Comparison of ENCODE assay signal across 11 cellular contexts in the genomic region with DNA sequence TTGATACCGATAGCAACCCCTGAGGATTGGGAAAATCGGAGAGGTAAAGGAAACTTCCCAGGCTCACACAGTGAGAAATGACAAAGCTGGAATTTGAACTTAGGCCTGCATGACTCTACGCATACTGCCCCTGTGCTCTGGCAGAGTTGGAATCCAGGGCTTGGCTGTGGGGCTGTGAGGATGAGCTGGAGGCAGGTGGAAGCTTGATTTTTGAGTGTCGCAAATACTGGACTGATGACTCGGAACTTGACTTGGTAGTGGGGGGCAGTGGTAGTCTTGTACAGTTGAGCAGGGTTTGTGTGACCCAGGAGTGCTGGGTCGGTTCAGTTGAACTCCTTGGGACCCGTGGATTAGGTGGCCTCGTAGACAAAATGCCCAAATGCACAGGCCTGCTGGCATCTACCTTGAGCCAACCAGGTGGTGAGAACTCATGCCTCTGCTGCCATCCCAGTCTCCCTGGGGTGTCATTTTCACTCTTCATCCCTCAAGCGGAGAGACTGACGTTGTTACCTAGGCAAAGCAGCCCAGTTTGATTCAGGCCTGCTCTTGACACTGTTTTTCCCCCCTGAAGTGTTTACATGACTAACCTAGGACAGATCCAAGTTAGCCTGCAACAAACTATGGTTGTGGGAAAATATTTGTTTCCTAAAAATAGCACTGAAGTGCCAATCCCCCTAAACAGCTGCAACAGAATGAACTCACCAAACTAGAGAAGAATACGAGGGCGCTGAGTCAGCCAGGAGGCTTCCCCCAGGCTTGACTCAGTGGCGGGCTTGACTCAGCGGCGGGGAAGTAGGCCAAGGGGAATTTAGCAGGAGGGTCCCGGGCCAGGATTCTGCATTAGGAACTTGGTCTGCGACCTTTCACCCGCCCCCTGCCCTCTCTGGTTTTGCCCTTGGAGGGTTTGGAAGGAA. TPM values are rescaled to one million over a fixed set of nuclear protein-coding genes. Genes with fewer than 3 reads are reported as not detected.
DNase-seq lines count a peak whose midpoint lies in the region; ATAC-seq and TF ChIP-seq lines count a peak whose summit lies in the region.
"Had no signal": no experiment of that assay in that cellular context is flagged by ENCODE, and none has a peak within 500 bp of the region (broad histone marks: within the 10 kb centered on the region; RNA-seq: fewer than 3 reads in every experiment).

No MANE protein-coding gene starts in this region.

- intact Hi-C loops in mucosa of descending colon (cut with DNase I, micrococcal nuclease) = no loop called here
- intact Hi-C loops in activated CD4-positive, alpha-beta T cell treated with anti-CD3 and anti-CD28 coated beads, Interleukin-2, amount 10 ng/mL, durations not matched to agents 24 days and 14 days (cut with micrococcal nuclease) = no loop called here

- H3K9me3 ChIP-seq in mucosa of descending colon = no peaks in the 10 kb centered on the region

- H3K27ac Mint-ChIP-seq in activated T-cell treated with anti-CD3 and anti-CD28 coated beads, Interleukin-2, amount 50 U/mL, for 72 hours = no peak overlapping the region
- no peak overlapping the region for H3K27ac Mint-ChIP-seq in activated CD4-positive, alpha-beta T cell treated with anti-CD3 and anti-CD28 coated beads, Interleukin-2, amount 10 ng/mL, durations not matched to agents 24 days and 14 days
- H3K27ac Mint-ChIP-seq: activated B cell treated with CpG ODN at 0.5 μM for 24 hours had no signal

- H3K27me3 Mint-ChIP-seq in activated T-cell treated with anti-CD3 and anti-CD28 coated beads, Interleukin-2, amount 50 U/mL, for 72 hours (ENCODE audit: low read depth) = no peaks in the 10 kb centered on the region
- H3K27me3 Mint-ChIP-seq in activated CD4-positive, alpha-beta T cell treated with anti-CD3 and anti-CD28 coated beads, Interleukin-2, amount 10 ng/mL, durations not matched to agents 24 days and 14 days = no peaks in the 10 kb centered on the region
- H3K27me3 Mint-ChIP-seq: activated B cell treated with CpG ODN at 0.5 μM for 24 hours had no signal

- H3K9me3 Mint-ChIP-seq in activated T-cell treated with anti-CD3 and anti-CD28 coated beads, Interleukin-2, amount 50 U/mL, for 72 hours = peaks cover 4 to 6% of the 10 kb centered on the region in 2 donors
- H3K9me3 Mint-ChIP-seq in activated CD4-positive, alpha-beta T cell treated with anti-CD3 and anti-CD28 coated beads, Interleukin-2, amount 10 ng/mL, durations not matched to agents 24 days and 14 days = no peaks in the 10 kb centered on the region
- H3K9me3 Mint-ChIP-seq: activated B cell treated with CpG ODN at 0.5 μM for 24 hours had no signal

- no peak overlapping the region for H3K4me3 ChIP-seq in coronary artery
- H3K4me3 ChIP-seq in mucosa of descending colon = no peak overlapping the region

- peak; percentile 79 for DNase-seq in ACHN
- peak; percentile 89 for DNase-seq in HPDE6-E6E7 (ENCODE audit: extremely low spot score)
- peak; percentile 62 for DNase-seq in coronary artery (ENCODE audit: low spot score)
- peak in 1 of 3 donors; percentile 36 for DNase-seq in mucosa of descending colon
- no peak for DNase-seq in NCI-H146 (lab: John Stamatoyannopoulos, UW)
- DNase-seq in activated T-cell treated with anti-CD3 and anti-CD28 coated beads, Interleukin-2, amount 50 U/mL, for 72 hours = no peak
- DNase-seq in activated CD4-positive, alpha-beta T cell treated with anti-CD3 and anti-CD28 coated beads, Interleukin-2, amount 10 ng/mL, durations not matched to agents 24 days and 14 days = no peak
- no peak for DNase-seq in stimulated activated CD4-positive, alpha-beta T cell treated with anti-CD3 and anti-CD28 coated beads, Interleukin-2, amount 100 ng/mL, for 48 hours
- DNase-seq: activated B cell treated with CpG ODN at 0.5 μM for 24 hours, NCI-H2171 had no signal

- TF ChIP-seq CTCF in coronary artery (IDR thresholded peaks at IDR 0.05) (no peak), mucosa of descending colon (IDR thresholded peaks at IDR 0.05) (no peak)

- H3K36me3 Mint-ChIP-seq in activated T-cell treated with anti-CD3 and anti-CD28 coated beads, Interleukin-2, amount 50 U/mL, for 72 hours (ENCODE audit: insufficient read depth in 2 of 2) = no peaks in the 10 kb centered on the region
- H3K36me3 Mint-ChIP-seq in activated CD4-positive, alpha-beta T cell treated with anti-CD3 and anti-CD28 coated beads, Interleukin-2, amount 10 ng/mL, durations not matched to agents 24 days and 14 days (ENCODE audit: low read depth) = no peaks in the 10 kb centered on the region

- H3K4me1 Mint-ChIP-seq in activated T-cell treated with anti-CD3 and anti-CD28 coated beads, Interleukin-2, amount 50 U/mL, for 72 hours (ENCODE audit: low read depth) = no peaks in the 10 kb centered on the region
- no peaks in the 10 kb centered on the region for H3K4me1 Mint-ChIP-seq in activated CD4-positive, alpha-beta T cell treated with anti-CD3 and anti-CD28 coated beads, Interleukin-2, amount 10 ng/mL, durations not matched to agents 24 days and 14 days
- H3K4me1 Mint-ChIP-seq: activated B cell treated with CpG ODN at 0.5 μM for 24 hours had no signal

- H3K36me3 ChIP-seq in mucosa of descending colon (ENCODE audit: low read depth) = no peaks in the 10 kb centered on the region

- peak overlapping the region in 1 of 2 donors; percentile 3 for H3K27ac ChIP-seq in coronary artery

- ATAC-seq in mucosa of descending colon = peak; percentile 15
- ATAC-seq in activated T-cell treated with anti-CD3 and anti-CD28 coated beads, Interleukin-2, amount 50 U/mL, for 72 hours (replicated peaks in 1 of 2) = no peak

- no peak overlapping the region for H3K4me3 Mint-ChIP-seq in activated T-cell treated with anti-CD3 and anti-CD28 coated beads, Interleukin-2, amount 50 U/mL, for 72 hours
- no peak overlapping the region for H3K4me3 Mint-ChIP-seq in activated CD4-positive, alpha-beta T cell treated with anti-CD3 and anti-CD28 coated beads, Interleukin-2, amount 10 ng/mL, durations not matched to agents 24 days and 14 days
- H3K4me3 Mint-ChIP-seq: activated B cell treated with CpG ODN at 0.5 μM for 24 hours had no signal

- no peaks in the 10 kb centered on the region for H3K4me1 ChIP-seq in mucosa of descending colon (ENCODE audit: low read depth)

- in situ Hi-C loops in ACHN (cut with HindIII; ENCODE audit: low pct_ligation_motif_present, low pct_unique_long_range_greater_than_20kb, low sequenced_read_pairs) = loop anchor here (25.0 kb wide), 1 partner anchor 190 kb away; a partner anchor contains a TSS

RNA-seq across cellular contexts. Expression of a gene that starts 45.7 kb away (rescaled TPM):
- 1 to 10 TPM in 1 of 3 donors, not detected in 2; 2.8 TPM for total RNA-seq in mucosa of descending colon
- total RNA-seq in activated T-cell treated with anti-CD3 and anti-CD28 coated beads, Interleukin-2, amount 50 U/mL, for 72 hours = not detected
- not detected in 2 replicates for total RNA-seq in activated CD4-positive, alpha-beta T cell treated with anti-CD3 and anti-CD28 coated beads, Interleukin-2, amount 10 ng/mL, durations not matched to agents 24 days and 14 days
- total RNA-seq: activated B cell treated with CpG ODN at 0.5 μM for 24 hours, mononuclear cell had no signal

RNA-seq across cellular contexts. Expression of a gene that starts 52.5 kb away (rescaled TPM):
- 1 to 10 TPM in 1 of 3 donors, not detected in 2; 1.0 TPM for total RNA-seq in mucosa of descending colon
- total RNA-seq in activated T-cell treated with anti-CD3 and anti-CD28 coated beads, Interleukin-2, amount 50 U/mL, for 72 hours = not detected
- not detected in 2 replicates for total RNA-seq in activated CD4-positive, alpha-beta T cell treated with anti-CD3 and anti-CD28 coated beads, Interleukin-2, amount 10 ng/mL, durations not matched to agents 24 days and 14 days
- total RNA-seq: activated B cell treated with CpG ODN at 0.5 μM for 24 hours, mononuclear cell had no signal

Comparison
In these comparisons a context has a peak if more than half of its experiments do, and no peak if none do; other contexts are left out.
1. DNase-seq: peak in ACHN (single experiment), HPDE6-E6E7 (single experiment) and coronary artery (single experiment); none in NCI-H146 (single experiment), activated T-cell treated with anti-CD3 and anti-CD28 coated beads, Interleukin-2, amount 50 U/mL, for 72 hours (0 of 2), activated CD4-positive, alpha-beta T cell treated with anti-CD3 and anti-CD28 coated beads, Interleukin-2, amount 10 ng/mL, durations not matched to agents 24 days and 14 days (single experiment) and stimulated activated CD4-positive, alpha-beta T cell treated with anti-CD3 and anti-CD28 coated beads, Interleukin-2, amount 100 ng/mL, for 48 hours (0 of 2).